ENCODE assay signal across 8 cellular contexts in the genomic region with DNA sequence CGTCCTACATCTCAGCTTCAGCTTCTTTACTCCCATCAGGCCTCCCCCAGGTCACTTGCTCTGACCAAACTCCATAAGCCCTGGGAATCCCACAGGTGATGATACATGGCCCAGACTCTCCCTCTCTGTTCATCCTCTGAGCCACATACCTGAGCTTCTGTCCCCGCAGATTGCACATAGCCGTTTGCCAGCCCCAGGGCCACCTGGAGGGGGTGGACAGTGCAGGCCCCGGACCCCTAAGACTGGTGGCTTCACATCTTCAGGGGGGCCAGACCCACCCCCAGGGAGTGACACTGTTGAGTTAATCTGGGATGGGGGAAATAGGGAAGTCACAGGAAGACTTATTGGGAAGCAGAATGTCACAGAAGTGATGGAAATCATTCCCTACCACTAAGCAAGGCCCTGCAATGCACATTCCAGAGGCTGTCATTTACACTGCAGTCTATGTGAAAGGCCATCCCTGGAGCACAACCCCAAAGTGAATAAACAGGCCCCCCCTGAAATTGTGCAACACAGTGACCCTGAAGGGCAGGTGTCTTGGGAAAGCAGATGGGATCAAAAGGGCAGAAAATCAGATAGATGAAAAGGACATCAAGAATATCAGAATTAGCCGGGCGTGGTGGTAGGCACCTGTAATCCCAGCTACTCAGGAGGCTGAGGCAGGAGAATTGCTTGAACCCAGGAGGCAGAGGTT. TPM values are rescaled to one million over a fixed set of nuclear protein-coding genes. Genes with fewer than 3 reads are reported as not detected.
A peak's percentile ranks its signal among the peaks of the same experiment; 100 is the strongest.
DNase-seq lines count a peak whose midpoint lies in the region; ATAC-seq and TF ChIP-seq lines count a peak whose summit lies in the region.

No MANE protein-coding gene starts in this region.

- TF ChIP-seq POLR2A in Peyer's patch (IDR thresholded peaks at IDR 0.05), result no peak

- peaks cover 52% of the 10 kb centered on the region for H3K4me1 Mint-ChIP-seq in activated naive CD4-positive, alpha-beta T cell treated with anti-CD3 and anti-CD28 coated beads for 36 hours (ENCODE audit: low read depth)
- H3K4me1 Mint-ChIP-seq in activated CD4-positive, alpha-beta memory T cell treated with anti-CD3 and anti-CD28 coated beads for 36 hours (ENCODE audit: low read depth), result peaks cover 52% of the 10 kb centered on the region
- H3K4me1 Mint-ChIP-seq in immature natural killer cell, result peaks cover 59 to 69% of the 10 kb centered on the region in 2 donors
- peaks cover 70% of the 10 kb centered on the region for H3K4me1 Mint-ChIP-seq in stimulated activated naive CD8-positive, alpha-beta T cell treated with anti-CD3 and anti-CD28 coated beads, Interleukin-15, amount 100 ng/mL, for 72 hours

- H3K4me1 ChIP-seq in effector memory CD4-positive, alpha-beta T cell (ENCODE audit: control insufficient read depth, insufficient read depth, low read length, poor library complexity, severe bottlenecking), result peaks cover 19% of the 10 kb centered on the region
- peaks cover 0 to 38% (median 17%) of the 10 kb centered on the region in 4 donors for H3K4me1 ChIP-seq in Peyer's patch

- H3K4me3 ChIP-seq in effector memory CD4-positive, alpha-beta T cell (ENCODE audit: insufficient read depth, low read depth, low read length, poor library complexity, severe bottlenecking), result no peak overlapping the region
- no peak overlapping the region for H3K4me3 ChIP-seq in Peyer's patch

- CTCF ChIA-PET in activated naive CD4-positive, alpha-beta T cell treated with anti-CD3 and anti-CD28 coated beads for 36 hours (lab: Charles Lee), result interaction anchor here (0.8 to 3.3 kb wide), 13 partner anchors 9 to 218 kb away, joined by 3 to 21 read pairs (median 4); no protein-coding TSS in a partner anchor
- CTCF ChIA-PET in activated CD4-positive, alpha-beta memory T cell treated with anti-CD3 and anti-CD28 coated beads for 36 hours (lab: Charles Lee), result interaction anchor here (0.6 to 3.5 kb wide), 20 partner anchors 9 to 185 kb away, joined by 3 to 23 read pairs (median 6); partner anchors contain the start of genes RING1, RPS18 and VPS52

- DNase-seq in activated naive CD4-positive, alpha-beta T cell treated with anti-CD3 and anti-CD28 coated beads for 36 hours, result no peak
- no peak for DNase-seq in activated naive CD4-positive, alpha-beta T cell treated with Interleukin-2 at 50 U/mL for 16 hours
- DNase-seq in activated CD4-positive, alpha-beta memory T cell treated with anti-CD3 and anti-CD28 coated beads for 36 hours, result no peak
- DNase-seq in immature natural killer cell, result no peak
- DNase-seq in stimulated activated naive CD8-positive, alpha-beta T cell treated with anti-CD3 and anti-CD28 coated beads, Interleukin-15, amount 100 ng/mL, for 72 hours, result no peak
- no peak for DNase-seq in effector memory CD4-positive, alpha-beta T cell
- DNase-seq in Peyer's patch, result no peak
- DNase-seq in dermis blood vessel endothelial cell, result no peak

- peak overlapping the region; percentile 26 for H3K27ac Mint-ChIP-seq in activated naive CD4-positive, alpha-beta T cell treated with anti-CD3 and anti-CD28 coated beads for 36 hours
- H3K27ac Mint-ChIP-seq in activated CD4-positive, alpha-beta memory T cell treated with anti-CD3 and anti-CD28 coated beads for 36 hours, result peak overlapping the region; percentile 96
- H3K27ac Mint-ChIP-seq in immature natural killer cell, result peak overlapping the region; percentile 59 to 97 (median 82)
- peak overlapping the region; percentile 80 to 85 for H3K27ac Mint-ChIP-seq in stimulated activated naive CD8-positive, alpha-beta T cell treated with anti-CD3 and anti-CD28 coated beads, Interleukin-15, amount 100 ng/mL, for 72 hours

- TF ChIP-seq CTCF in Peyer's patch (IDR thresholded peaks at IDR 0.05), result no peak

- ATAC-seq in stimulated activated naive CD8-positive, alpha-beta T cell treated with anti-CD3 and anti-CD28 coated beads, Interleukin-15, amount 100 ng/mL, for 72 hours, result no peak

- H3K4me3 Mint-ChIP-seq in activated naive CD4-positive, alpha-beta T cell treated with anti-CD3 and anti-CD28 coated beads for 36 hours, result peak overlapping the region; percentile 98
- peak overlapping the region; percentile 94 for H3K4me3 Mint-ChIP-seq in activated CD4-positive, alpha-beta memory T cell treated with anti-CD3 and anti-CD28 coated beads for 36 hours
- peak overlapping the region; percentile 63 to 100 (median 90) for H3K4me3 Mint-ChIP-seq in immature natural killer cell
- peak overlapping the region; percentile 98 for H3K4me3 Mint-ChIP-seq in stimulated activated naive CD8-positive, alpha-beta T cell treated with anti-CD3 and anti-CD28 coated beads, Interleukin-15, amount 100 ng/mL, for 72 hours

- peaks cover 42% of the 10 kb centered on the region for H3K36me3 Mint-ChIP-seq in activated naive CD4-positive, alpha-beta T cell treated with anti-CD3 and anti-CD28 coated beads for 36 hours (ENCODE audit: low read depth)
- H3K36me3 Mint-ChIP-seq in activated CD4-positive, alpha-beta memory T cell treated with anti-CD3 and anti-CD28 coated beads for 36 hours, result peaks cover 48% of the 10 kb centered on the region
- H3K36me3 Mint-ChIP-seq in immature natural killer cell, result peaks cover 27 to 46% (median 28%) of the 10 kb centered on the region in 3 donors

- intact Hi-C loops in activated naive CD4-positive, alpha-beta T cell treated with anti-CD3 and anti-CD28 coated beads for 36 hours (cut with micrococcal nuclease), result loop anchor here (10.0 kb wide), 1 partner anchor 1046 kb away; the partner anchor contains the start of gene SMIM29
- intact Hi-C loops in activated CD4-positive, alpha-beta memory T cell treated with anti-CD3 and anti-CD28 coated beads for 36 hours (cut with micrococcal nuclease), result no loop called here

- no peaks in the 10 kb centered on the region for H3K27me3 Mint-ChIP-seq in activated naive CD4-positive, alpha-beta T cell treated with anti-CD3 and anti-CD28 coated beads for 36 hours (ENCODE audit: low read depth)
- H3K27me3 Mint-ChIP-seq in activated CD4-positive, alpha-beta memory T cell treated with anti-CD3 and anti-CD28 coated beads for 36 hours, result no peaks in the 10 kb centered on the region
- H3K27me3 Mint-ChIP-seq in immature natural killer cell (ENCODE audit: low read depth in 3 of 3), result peaks cover 10 to 16% (median 11%) of the 10 kb centered on the region in 3 donors
- H3K27me3 Mint-ChIP-seq in stimulated activated naive CD8-positive, alpha-beta T cell treated with anti-CD3 and anti-CD28 coated beads, Interleukin-15, amount 100 ng/mL, for 72 hours, result no peaks in the 10 kb centered on the region

- POLR2A ChIA-PET in activated CD4-positive, alpha-beta memory T cell treated with anti-CD3 and anti-CD28 coated beads for 36 hours (lab: Charles Lee), result interaction anchor here (0.6 to 1.9 kb wide), 3 partner anchors 10 to 46 kb away, joined by 4 to 8 read pairs (median 4); partner anchors contain the start of gene RING1

- peaks cover 47% of the 10 kb centered on the region for H3K36me3 ChIP-seq in effector memory CD4-positive, alpha-beta T cell (ENCODE audit: control insufficient read depth, insufficient read depth, low read length)
- peaks cover 0 to 47% (median 3%) of the 10 kb centered on the region in 3 donors for H3K36me3 ChIP-seq in Peyer's patch

- no peaks in the 10 kb centered on the region for H3K9me3 Mint-ChIP-seq in activated naive CD4-positive, alpha-beta T cell treated with anti-CD3 and anti-CD28 coated beads for 36 hours
- H3K9me3 Mint-ChIP-seq in activated CD4-positive, alpha-beta memory T cell treated with anti-CD3 and anti-CD28 coated beads for 36 hours, result no peaks in the 10 kb centered on the region
- H3K9me3 Mint-ChIP-seq in immature natural killer cell, result no peaks in the 10 kb centered on the region
- H3K9me3 Mint-ChIP-seq in stimulated activated naive CD8-positive, alpha-beta T cell treated with anti-CD3 and anti-CD28 coated beads, Interleukin-15, amount 100 ng/mL, for 72 hours, result no peaks in the 10 kb centered on the region

- H3K27ac ChIP-seq in effector memory CD4-positive, alpha-beta T cell (ENCODE audit: insufficient read depth, low read length, poor library complexity, severe bottlenecking), result no peak overlapping the region
- H3K27ac ChIP-seq in Peyer's patch, result peak overlapping the region in 1 of 4 donors; percentile 21

- H3K9me3 ChIP-seq in effector memory CD4-positive, alpha-beta T cell (ENCODE audit: control insufficient read depth, low read length), result no peaks in the 10 kb centered on the region
- H3K9me3 ChIP-seq in Peyer's patch, result no peaks in the 10 kb centered on the region

- H3K27me3 ChIP-seq in effector memory CD4-positive, alpha-beta T cell (replicated peaks; ENCODE audit: control insufficient read depth, insufficient read depth, low read length, poor library complexity, severe bottlenecking), result no peaks in the 10 kb centered on the region
- H3K27me3 ChIP-seq in Peyer's patch, result no peaks in the 10 kb centered on the region

RNA-seq across cellular contexts. Expression of gene RXRB, which starts 2.2 kb away (rescaled TPM):
- total RNA-seq in activated naive CD4-positive, alpha-beta T cell treated with anti-CD3 and anti-CD28 coated beads for 36 hours, result 10 to 100 TPM; 50.4 to 50.6 TPM
- total RNA-seq in activated CD4-positive, alpha-beta memory T cell treated with anti-CD3 and anti-CD28 coated beads for 36 hours, result 10 to 100 TPM; 40.9 to 41.4 TPM
- 10 to 100 TPM in 1 of 3 donors, 1 to 10 TPM in 2; 6.0 to 11.8 (median 6.9) TPM for polyA plus RNA-seq in immature natural killer cell
- 10 to 100 TPM; 23.1 to 56.7 (median 36.6) TPM for total RNA-seq in Peyer's patch
- total RNA-seq in dermis blood vessel endothelial cell, result 26.6 and 27.9 TPM in 2 replicates

RNA-seq across cellular contexts. Expression of gene SLC39A7, which starts 2.4 kb away (rescaled TPM):
- 10 to 100 TPM; 35.9 to 39.5 TPM for total RNA-seq in activated naive CD4-positive, alpha-beta T cell treated with anti-CD3 and anti-CD28 coated beads for 36 hours
- 10 to 100 TPM; 42.0 to 45.7 TPM for total RNA-seq in activated CD4-positive, alpha-beta memory T cell treated with anti-CD3 and anti-CD28 coated beads for 36 hours
- 10 to 100 TPM; 27.4 to 67.5 (median 45.4) TPM for polyA plus RNA-seq in immature natural killer cell
- total RNA-seq in Peyer's patch, result 10 to 100 TPM; 33.8 to 99.0 (median 55.0) TPM
- total RNA-seq in dermis blood vessel endothelial cell, result 93.6 and 99.4 TPM in 2 replicates

RNA-seq across cellular contexts. Expression of gene COL11A2, which starts 6.0 kb away (rescaled TPM):
- 1 to 10 TPM in 1 of 2 experiments, under 1 TPM in 1; 0.88 to 1.4 TPM for total RNA-seq in activated naive CD4-positive, alpha-beta T cell treated with anti-CD3 and anti-CD28 coated beads for 36 hours
- total RNA-seq in activated CD4-positive, alpha-beta memory T cell treated with anti-CD3 and anti-CD28 coated beads for 36 hours, result 1 to 10 TPM in 1 of 2 experiments, under 1 TPM in 1; 0.69 to 1.0 TPM
- under 1 TPM in 2 of 3 donors, not detected in 1; 0.33 to 0.67 TPM for polyA plus RNA-seq in immature natural killer cell
- total RNA-seq in Peyer's patch, result 1 to 10 TPM in 1 of 4 donors, under 1 TPM in 2, not detected in 1; 0.18 to 2.5 (median 0.54) TPM
- total RNA-seq in dermis blood vessel endothelial cell, result 0.28 and 0.34 TPM in 2 replicates

RNA-seq across cellular contexts. Expression of gene HSD17B8, which starts 6.1 kb away (rescaled TPM):
- 10 to 100 TPM; 31.3 to 33.5 TPM for total RNA-seq in activated naive CD4-positive, alpha-beta T cell treated with anti-CD3 and anti-CD28 coated beads for 36 hours
- total RNA-seq in activated CD4-positive, alpha-beta memory T cell treated with anti-CD3 and anti-CD28 coated beads for 36 hours, result 10 to 100 TPM; 35.3 to 36.1 TPM
- polyA plus RNA-seq in immature natural killer cell, result 10 to 100 TPM; 28.8 to 47.6 (median 34.3) TPM
- total RNA-seq in Peyer's patch (10 to 100 TPM; 26.4 to 58.0 (median 44.0) TPM), dermis blood vessel endothelial cell (8.7 and 9.7 TPM in 2 replicates)

RNA-seq across cellular contexts. Expression of gene RING1, which starts 10.0 kb away (rescaled TPM):
- total RNA-seq in activated naive CD4-positive, alpha-beta T cell treated with anti-CD3 and anti-CD28 coated beads for 36 hours, result 10 to 100 TPM; 17.1 to 18.2 TPM
- 10 to 100 TPM; 25.4 to 28.4 TPM for total RNA-seq in activated CD4-positive, alpha-beta memory T cell treated with anti-CD3 and anti-CD28 coated beads for 36 hours
- polyA plus RNA-seq in immature natural killer cell, result 1 to 10 TPM; 5.5 to 9.5 (median 9.2) TPM
- 10 to 100 TPM; 18.2 to 38.0 (median 20.7) TPM for total RNA-seq in Peyer's patch
- total RNA-seq in dermis blood vessel endothelial cell, result 22.6 and 29.0 TPM in 2 replicates

Comparison
In these comparisons a context has a peak if more than half of its experiments do, and no peak if none do; other contexts are left out.
1. H3K27ac Mint-ChIP-seq: peak in every context shown above with its lines; median percentile 96 in activated CD4-positive, alpha-beta memory T cell treated with anti-CD3 and anti-CD28 coated beads for 36 hours; 82 in stimulated activated naive CD8-positive, alpha-beta T cell treated with anti-CD3 and anti-CD28 coated beads, Interleukin-15, amount 100 ng/mL, for 72 hours; 82 in immature natural killer cell; 26 in activated naive CD4-positive, alpha-beta T cell treated with anti-CD3 and anti-CD28 coated beads for 36 hours.